ENCODE assay signal across 9 cellular contexts in the genomic region with DNA sequence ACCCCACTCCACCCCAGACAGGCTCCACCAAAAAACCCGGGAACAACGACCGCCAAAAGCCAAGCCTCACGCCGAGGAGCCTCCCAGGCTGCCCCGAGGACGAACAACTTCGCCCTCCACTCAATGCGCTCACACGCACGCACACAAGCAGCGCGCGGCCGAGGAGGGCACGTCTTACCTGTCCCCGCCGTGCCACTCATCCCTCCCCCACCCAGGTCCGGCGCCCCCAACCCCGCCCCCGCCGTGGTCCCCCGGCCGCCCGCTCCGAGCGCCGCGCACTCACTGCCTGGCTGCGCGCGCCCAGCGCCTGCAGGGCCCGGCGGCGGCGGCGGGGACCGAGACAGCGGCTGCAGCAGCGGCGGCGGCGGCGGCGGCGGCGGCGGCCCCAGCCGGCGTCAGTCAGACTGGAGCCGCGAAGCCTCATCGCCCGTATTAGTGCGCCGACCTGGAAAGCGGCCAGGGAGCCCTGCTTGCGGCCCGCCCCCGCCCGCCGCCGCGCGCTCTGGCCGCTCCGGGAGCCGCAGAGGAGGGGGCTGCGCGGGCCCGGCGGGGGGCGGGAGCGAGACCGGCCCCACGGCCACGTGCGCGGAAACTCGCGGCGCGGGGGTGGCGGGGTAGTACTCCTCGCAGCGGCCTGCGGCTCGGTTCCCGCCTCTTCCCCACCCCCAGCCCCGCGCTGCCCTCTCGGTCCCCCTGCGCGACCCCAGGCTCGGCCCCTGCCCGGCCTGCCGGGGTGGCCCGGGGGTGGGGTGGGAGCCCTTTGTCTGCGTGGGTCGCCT. TPM values are rescaled to one million over a fixed set of nuclear protein-coding genes. Genes with fewer than 3 reads are reported as not detected.
DNase-seq lines count a peak whose midpoint lies in the region; ATAC-seq and TF ChIP-seq lines count a peak whose summit lies in the region.
"Had no signal": no experiment of that assay in that cellular context is flagged by ENCODE, and none has a peak within 500 bp of the region (broad histone marks: within the 10 kb centered on the region; RNA-seq: fewer than 3 reads in every experiment).

A gene (minus strand): TSS at position 406 of the 779 bp plus-strand sequence. CDS start 40,549 bp downstream, outside the sequence.

- H3K36me3 ChIP-seq in kidney epithelial cell (ENCODE audit: control insufficient read depth, insufficient read depth, low read length) = no peaks in the 10 kb centered on the region

- DNase-seq in HL-60 (ENCODE audit: low read depth in 1 of 2, low spot score in 1 of 2) (peak; percentile 27 to 41), RPMI8226 (peak; percentile 36), chondrocyte (ENCODE audit: low spot score) (no peak), kidney epithelial cell (ENCODE audit: low read depth) (no peak), cerebellar nuclear complex (lab: John Stamatoyannopoulos, UW) (no peak)
- peak; percentile 23 for DNase-seq in stimulated activated CD4-positive, alpha-beta T cell treated with anti-CD3 and anti-CD28 coated beads, Interleukin-1b, Interleukin-23, amount 100 ng/mL, for 48 hours

- H3K27ac Mint-ChIP-seq in chondrocyte (ENCODE audit: unreplicated experiment) = peak within 1 kb of the TSS; percentile 94

- H3K27me3 Mint-ChIP-seq in chondrocyte (ENCODE audit: low read depth) = no peaks in the 10 kb centered on the region

- H3K4me3 ChIP-seq in HL-60 (replicated peaks; ENCODE audit: insufficient read depth, low read length) (peak within 1 kb of the TSS; percentile 39), kidney epithelial cell (ENCODE audit: low read depth, low read length) (peak within 1 kb of the TSS; percentile 53)

- peak within 1 kb of the TSS; percentile 92 for H3K4me3 Mint-ChIP-seq in chondrocyte (ENCODE audit: unreplicated experiment)

- ATAC-seq in GM19035 (IDR thresholded peaks at IDR 0.05; ENCODE audit: unreplicated experiment) = peak; percentile 77

- H3K27me3 ChIP-seq in HL-60 (ENCODE audit: insufficient read depth, poor library complexity, severe bottlenecking) = peaks cover 27% of the 10 kb centered on the region
- no peaks in the 10 kb centered on the region for H3K27me3 ChIP-seq in kidney epithelial cell (ENCODE audit: control insufficient read depth, insufficient read depth, low read length)

- no peaks in the 10 kb centered on the region for H3K36me3 Mint-ChIP-seq in chondrocyte (ENCODE audit: low read depth)

- no peak for TF ChIP-seq CTCF in C4-2B (conservative IDR thresholded peaks at IDR 0.05)
- no peak for TF ChIP-seq CTCF in HL-60 (IDR thresholded peaks at IDR 0.05; ENCODE audit: insufficient read depth, low read length)
- no peak for TF ChIP-seq CTCF in chondrocyte (IDR thresholded peaks at IDR 0.05)
- no peak for TF ChIP-seq CTCF in kidney epithelial cell (IDR thresholded peaks at IDR 0.05; ENCODE audit: insufficient read depth, low read length, poor library complexity, severe bottlenecking)

- no peaks in the 10 kb centered on the region for H3K9me3 Mint-ChIP-seq in chondrocyte (ENCODE audit: low read depth)

- H3K27ac ChIP-seq in C4-2B (peak within 1 kb of the TSS; percentile 76), HL-60 (replicated peaks) (no peak within 1 kb of the TSS)

- H3K4me1 Mint-ChIP-seq in chondrocyte (ENCODE audit: low read depth) = peaks cover 32% of the 10 kb centered on the region

RNA-seq across cellular contexts. Expression of the gene that starts here (rescaled TPM):
- total RNA-seq in chondrocyte (8.4 to 9.5 TPM (median 8.9 TPM) in 3 replicates), kidney epithelial cell (0.38 and 0.62 TPM in 2 replicates)
- total RNA-seq: T-helper 2 cell treated with Interferon-gamma antibody and Interleukin-4, amounts not matched to agents 100 ng/mL and 5 ng/mL, for 36 hours had no signal

Comparison
In these comparisons a context has a peak if more than half of its experiments do, and no peak if none do; other contexts are left out.
1. DNase-seq: peak in HL-60 (2 of 2), RPMI8226 (single experiment) and stimulated activated CD4-positive, alpha-beta T cell treated with anti-CD3 and anti-CD28 coated beads, Interleukin-1b, Interleukin-23, amount 100 ng/mL, for 48 hours (single experiment); none in chondrocyte (single experiment), kidney epithelial cell (single experiment) and cerebellar nuclear complex (0 of 2).